1 cellular context compared by ENCODE assay signal in genomic region chr20:50348118-50348517, GRCh38.
TF ChIP-seq lines count a peak whose summit lies in the region.

No MANE protein-coding gene starts in this region.

TF ChIP-seq in SK-N-SH, 30 proteins besides CTCF, POLR2A, EP300 and RAD21 (continued from another document):
- TF ChIP-seq TCF12 (IDR thresholded peaks at IDR 0.05) = no peak
